Comparison of ENCODE assay signal across 17 cellular contexts in genomic region chr7:95749515-95749914, GRCh38. TPM values are rescaled to one million over a fixed set of nuclear protein-coding genes. Genes with fewer than 3 reads are reported as not detected.
A peak's percentile ranks its signal among the peaks of the same experiment; 100 is the strongest.
DNase-seq lines count a peak whose midpoint lies in the region; ATAC-seq, FAIRE-seq and TF ChIP-seq lines count a peak whose summit lies in the region.
"Had no signal": no experiment of that assay in that cellular context is flagged by ENCODE, and none has a peak within 500 bp of the region (broad histone marks: within the 10 kb centered on the region; RNA-seq: fewer than 3 reads in every experiment).

No MANE protein-coding gene starts in this region.

- no peaks in the 10 kb centered on the region for H4K20me1 ChIP-seq in GM12878 (ENCODE audit: control insufficient read depth, insufficient read depth)
- no peaks in the 10 kb centered on the region for H4K20me1 ChIP-seq in smooth muscle cell (ENCODE audit: low read depth)

- intact Hi-C loops in GM12878 (cut with micrococcal nuclease; ENCODE audit: unreplicated experiment) (no loop called here), right lobe of liver (cut with DNase I) (no loop called here)

- no peak for TF ChIP-seq EP300 in GM12878 (IDR thresholded peaks at IDR 0.05; ENCODE audit: borderline replicate concordance in 1 of 2, control insufficient read depth in 1 of 2, low read depth in 2 of 2, low read length in 2 of 2)
- no peak for TF ChIP-seq EP300 in tibial nerve (IDR thresholded peaks at IDR 0.05)
- TF ChIP-seq EP300 in suprapubic skin (IDR thresholded peaks at IDR 0.05) = no peak

- RAD21 ChIA-PET in GM12878 (lab: Charles Lee; ENCODE audit: unreplicated experiment) = no interaction called here

- POLR2A ChIA-PET in GM12878 (lab: Charles Lee) = no interaction called here

- no peak overlapping the region for H2AFZ ChIP-seq in GM12878 (ENCODE audit: control insufficient read depth, low read depth, low read length)
- no peak overlapping the region for H2AFZ ChIP-seq in smooth muscle cell (ENCODE audit: low read depth)
- H2AFZ ChIP-seq: GM23338 had no signal

- SMC1A ChIA-PET in GM12878 (lab: Charles Lee; ENCODE audit: uncharacterized antibody, unreplicated experiment) = interaction anchor here (0.9 kb wide), 1 partner anchor 23 kb away, joined by 3 read pairs; no protein-coding TSS in a partner anchor

- H3K36me3 ChIP-seq in GM12878 (ENCODE audit: control insufficient read depth in 2 of 2, insufficient read depth in 2 of 2, low read length in 1 of 2) (no peaks in the 10 kb centered on the region), right lobe of liver (no peaks in the 10 kb centered on the region), tibial nerve (no peaks in the 10 kb centered on the region), smooth muscle cell (ENCODE audit: low read depth) (no peaks in the 10 kb centered on the region), suprapubic skin (no peaks in the 10 kb centered on the region)
- H3K36me3 ChIP-seq: BE2C had no signal

- DNase-seq in DMS53 treated with DMSO at 0.1 percent for 48 hours (lab: John Stamatoyannopoulos, UW; ENCODE audit: unreplicated experiment) (peak; percentile 21), GM12878 (ENCODE audit: low read depth, low spot score) (no peak), right lobe of liver (no peak), tibial nerve (ENCODE audit: low spot score in 2 of 2) (no peak), smooth muscle cell (lab: John Stamatoyannopoulos, UW; ENCODE audit: unreplicated experiment) (no peak), suprapubic skin (ENCODE audit: low spot score in 2 of 2) (no peak)
- DNase-seq: ACHN; BE2C; Calu3; CD8-positive, alpha-beta T cell; HCEC 1CT had no signal

- H3K4me1 ChIP-seq in GM12878 (ENCODE audit: control insufficient read depth, insufficient read depth, low read length) (no peaks in the 10 kb centered on the region), right lobe of liver (peaks cover 0 to 14% (median 0%) of the 10 kb centered on the region in 4 donors), tibial nerve (no peaks in the 10 kb centered on the region), smooth muscle cell (ENCODE audit: low read depth) (no peaks in the 10 kb centered on the region), suprapubic skin (no peaks in the 10 kb centered on the region)

- CTCF ChIA-PET in GM12878 (lab: Yijun Ruan, JAX) = interaction anchor here (1.2 kb wide), 1 partner anchor 10 kb away, joined by 3 read pairs; no protein-coding TSS in a partner anchor

- no peaks in the 10 kb centered on the region for H3K27me3 ChIP-seq in GM12878 (replicated peaks in 1 of 2; ENCODE audit: control insufficient read depth in 2 of 2, insufficient read depth in 2 of 2, low read length in 1 of 2)
- H3K27me3 ChIP-seq in right lobe of liver = no peaks in the 10 kb centered on the region
- H3K27me3 ChIP-seq in tibial nerve = no peaks in the 10 kb centered on the region
- H3K27me3 ChIP-seq in smooth muscle cell (ENCODE audit: low read depth) = no peaks in the 10 kb centered on the region
- no peaks in the 10 kb centered on the region for H3K27me3 ChIP-seq in suprapubic skin
- H3K27me3 ChIP-seq: BE2C had no signal

- ATAC-seq in GM12878 (no peak), right lobe of liver (peak in 3 of 4 donors; percentile 39 to 61 (median 42))
- ATAC-seq: CD8-positive, alpha-beta T cell; GM23338 had no signal

- no peak overlapping the region for H3K9ac ChIP-seq in GM12878 (ENCODE audit: control insufficient read depth, insufficient read depth, low read length)
- no peak overlapping the region for H3K9ac ChIP-seq in smooth muscle cell (ENCODE audit: low read depth)

- no peaks in the 10 kb centered on the region for H3K79me2 ChIP-seq in GM12878 (ENCODE audit: control insufficient read depth, insufficient read depth, low read length)
- H3K79me2 ChIP-seq in smooth muscle cell (ENCODE audit: low read depth) = no peaks in the 10 kb centered on the region

- in situ Hi-C loops in GM12878 (cut with MboI) = no loop called here

- TF ChIP-seq RAD21 in GM12878 (IDR thresholded peaks at IDR 0.05; ENCODE audit: insufficient read depth, low read depth, low read length) = no peak

- H3K27ac ChIP-seq in GM12878 (ENCODE audit: control insufficient read depth, insufficient read depth) (no peak overlapping the region), right lobe of liver (no peak overlapping the region), tibial nerve (no peak overlapping the region), smooth muscle cell (ENCODE audit: low read depth) (no peak overlapping the region), suprapubic skin (no peak overlapping the region)

- BruUV-seq in GM12878 (replicated peaks; lab: Mats Ljungman, UMichigan) = no TSS peak

- TF ChIP-seq POLR2A in GM12878 (IDR thresholded peaks at IDR 0.05; ENCODE audit: low read depth, low read length) (no peak), right lobe of liver (IDR thresholded peaks at IDR 0.05) (no peak), tibial nerve (IDR thresholded peaks at IDR 0.05) (no peak), suprapubic skin (IDR thresholded peaks at IDR 0.05) (no peak)

- no peaks in the 10 kb centered on the region for H3K9me3 ChIP-seq in GM12878 (replicated peaks; ENCODE audit: control insufficient read depth, insufficient read depth, low read length)
- H3K9me3 ChIP-seq in right lobe of liver = no peaks in the 10 kb centered on the region
- no peaks in the 10 kb centered on the region for H3K9me3 ChIP-seq in tibial nerve
- no peaks in the 10 kb centered on the region for H3K9me3 ChIP-seq in smooth muscle cell (replicated peaks; ENCODE audit: low read depth)
- H3K9me3 ChIP-seq in suprapubic skin = no peaks in the 10 kb centered on the region
- H3K9me3 ChIP-seq: BE2C had no signal

- FAIRE-seq in GM12878 (lab: Jason Lieb, UNC) = no peak
- FAIRE-seq: G401.6, GM12892, GM18507, H54 had no signal

- no peak for TF ChIP-seq CTCF in GM12878 (IDR thresholded peaks at IDR 0.05 in 2 of 3, conservative IDR thresholded peaks at IDR 0.05 in 1 of 3; ENCODE audit: control insufficient read depth in 2 of 3, extremely low read depth in 1 of 3, insufficient read depth in 1 of 3, low read depth in 3 of 3, low read length in 3 of 3)
- no peak for TF ChIP-seq CTCF in right lobe of liver (IDR thresholded peaks at IDR 0.05)
- TF ChIP-seq CTCF in tibial nerve (IDR thresholded peaks at IDR 0.05) = no peak
- no peak for TF ChIP-seq CTCF in smooth muscle cell (IDR thresholded peaks at IDR 0.05; ENCODE audit: borderline replicate concordance, insufficient read depth, poor library complexity, severe bottlenecking)
- TF ChIP-seq CTCF in suprapubic skin (IDR thresholded peaks at IDR 0.05) = no peak

- H3F3A ChIP-seq in smooth muscle cell (ENCODE audit: low read depth) = no peaks in the 10 kb centered on the region

- H3K4me3 ChIP-seq in GM12878 (no peak overlapping the region), right lobe of liver (no peak overlapping the region), tibial nerve (no peak overlapping the region), smooth muscle cell (no peak overlapping the region), suprapubic skin (no peak overlapping the region)
- H3K4me3 ChIP-seq: GM23338 had no signal

- no peak overlapping the region for H3K4me2 ChIP-seq in GM12878 (ENCODE audit: control insufficient read depth, insufficient read depth)
- no peak overlapping the region for H3K4me2 ChIP-seq in smooth muscle cell
- H3K4me2 ChIP-seq: GM23338 had no signal

TF ChIP-seq in GM12878, 131 proteins besides CTCF, POLR2A, EP300 and RAD21:
- TF ChIP-seq BRCA1 (IDR thresholded peaks at IDR 0.05; ENCODE audit: low read depth, low read length) (no peak), RAD51 (IDR thresholded peaks at IDR 0.05) (0 out of 2 replicates have a peak, but pooled peaks have one; percentile 22)

RNA-seq across cellular contexts. Expression of gene DYNC1I1, which starts 22.8 kb away (rescaled TPM):
- not detected in 2 replicates for total RNA-seq in GM12878 (2013; cell fraction: nucleolus; rRNA removed)
- total RNA-seq in GM12878 (2014; rRNA removed) (0.11 TPM in 1 of 2 replicates, not detected in the other), GM12878 (2014; rRNA removed; fragmentation: Illumina TruSeq; extraction: Trizol) (0.05 and 0.40 TPM in 2 replicates), GM12878 (2021) (0.32 TPM in 1 of 2 replicates, not detected in the other), right lobe of liver (1 to 10 TPM in 1 of 6 experiments, under 1 TPM in 5; 0.09 to 1.1 (median 0.62) TPM), tibial nerve (10 to 100 TPM in 2 of 4 donors, 1 to 10 TPM in 2; 5.5 to 12.0 (median 9.8) TPM), smooth muscle cell (1.1 and 3.3 TPM in 2 replicates), suprapubic skin (1 to 10 TPM; 1.9 to 6.7 (median 5.8) TPM)
- not detected for polyA plus RNA-seq in GM12878 (2011; ENCODE audit: low read depth)
- polyA plus RNA-seq in GM12878 (2011; rRNA removed) (0.91 and 1.1 TPM in 2 replicates), GM12878 (2014; fragmentation: Illumina TruSeq; extraction: Trizol) (0.06 TPM in 1 of 2 replicates, not detected in the other), GM12878 (2014; fragmentation: Nextera tagmentation; extraction: Ambion mirVana) (under 1 TPM in 1 of 2 experiments, not detected in 1; 0.05 TPM), GM12878 (2014; rRNA removed) (0.14 and 0.22 TPM in 2 replicates), GM12878 (2016; fragmentation: Nextera tagmentation; extraction: Ambion mirVana) (under 1 TPM in 1 of 2 experiments, not detected in 1; 0.19 TPM), smooth muscle cell (2.0 and 2.4 TPM in 2 replicates)
- polyA plus RNA-seq in GM12878 (2011; cell fraction: cytosol; rRNA removed) = 0.91 and 1.0 TPM in 2 replicates
- 1.6 and 2.0 TPM in 2 replicates for polyA plus RNA-seq in GM12878 (2011; cell fraction: nucleus; rRNA removed)
- polyA plus RNA-seq in GM12878 (2012) = not detected in 2 replicates
- polyA minus RNA-seq in GM12878 (2011; rRNA and poly(A)+ RNA removed) = 1.8 and 2.3 TPM in 2 replicates
- polyA minus RNA-seq in GM12878 (2011; cell fraction: cytosol; rRNA and poly(A)+ RNA removed) = 1.5 TPM in 1 of 2 replicates, not detected in the other
- 2.3 and 4.6 TPM in 2 replicates for polyA minus RNA-seq in GM12878 (2011; cell fraction: nucleus; rRNA and poly(A)+ RNA removed)
- total RNA-seq: CD8-positive, alpha-beta T cell had no signal
- polyA plus RNA-seq: CD14-positive monocyte had no signal
